ENCODE assay signal across 25 cellular contexts in genomic region chr1:4402032-4402431, GRCh38.
"Had no signal": no experiment of that assay in that cellular context is flagged by ENCODE, and none has a peak within 500 bp of the region (broad histone marks: within the 10 kb centered on the region; RNA-seq: fewer than 3 reads in every experiment).

No MANE protein-coding gene starts in this region.

- H3K4me2 ChIP-seq: hepatocyte had no signal

- H3K36me3 Mint-ChIP-seq: immature natural killer cell, mesothelial cell of epicardium, naive B cell had no signal

- H3K4me1 ChIP-seq: colonic mucosa, gastroesophageal sphincter, left lung, lower lobe of right lung had no signal

- H3K36me3 ChIP-seq: colonic mucosa, esophagus squamous epithelium, gastroesophageal sphincter, heart left ventricle, left lung, lower lobe of right lung had no signal

- H3K4me3 Mint-ChIP-seq: dendritic cell treated with granulocyte-macrophage colony-stimulating factor and Interleukin-4, amounts not matched to agents 40 ng/mL and 50 ng/mL, for 4 days; effector memory CD8-positive, alpha-beta T cell; endodermal cell; immature natural killer cell; mesothelial cell of epicardium; naive B cell had no signal

- H3K27ac Mint-ChIP-seq: dendritic cell treated with granulocyte-macrophage colony-stimulating factor and Interleukin-4, amounts not matched to agents 40 ng/mL and 50 ng/mL, for 4 days; effector memory CD8-positive, alpha-beta T cell; endodermal cell; immature natural killer cell; mesothelial cell of epicardium had no signal

- FAIRE-seq: endometrium had no signal

- H3K9me3 Mint-ChIP-seq: dendritic cell treated with granulocyte-macrophage colony-stimulating factor and Interleukin-4, amounts not matched to agents 40 ng/mL and 50 ng/mL, for 4 days; effector memory CD8-positive, alpha-beta T cell; endodermal cell; immature natural killer cell; mesothelial cell of epicardium; naive B cell had no signal

- DNase-seq: colonic mucosa; cortex of kidney; effector CD8-positive, alpha-beta T cell; effector memory CD8-positive, alpha-beta T cell; erythroblast; esophagus squamous epithelium; foreskin fibroblast; foreskin melanocyte; heart left ventricle; hypothalamus; immature natural killer cell; left cardiac atrium; left lung; left ventricle myocardium superior; lower lobe of right lung; mesenchymal stem cell; mucosa of descending colon; naive B cell had no signal

- H3K27me3 Mint-ChIP-seq: dendritic cell treated with granulocyte-macrophage colony-stimulating factor and Interleukin-4, amounts not matched to agents 40 ng/mL and 50 ng/mL, for 4 days had no signal

- H3K27me3 ChIP-seq: colonic mucosa, heart left ventricle, hepatocyte had no signal

- H3K9me3 ChIP-seq: colonic mucosa, esophagus squamous epithelium, gastroesophageal sphincter, heart left ventricle, left lung, lower lobe of right lung, mucosa of descending colon had no signal

- H3K27ac ChIP-seq: colonic mucosa, epithelial cell of prostate, esophagus squamous epithelium, gastroesophageal sphincter, heart left ventricle, hepatocyte, left lung, lower lobe of right lung had no signal

- H3K4me3 ChIP-seq: colonic mucosa, esophagus squamous epithelium, gastroesophageal sphincter, heart left ventricle, hepatocyte, left lung, lower lobe of right lung, mucosa of descending colon had no signal

- H3K79me2 ChIP-seq: hepatocyte had no signal

- H3K4me1 Mint-ChIP-seq: endodermal cell, immature natural killer cell, mesothelial cell of epicardium, naive B cell had no signal

- H2AFZ ChIP-seq: hepatocyte had no signal
